14 cellular contexts compared by ENCODE assay signal in the genomic region with DNA sequence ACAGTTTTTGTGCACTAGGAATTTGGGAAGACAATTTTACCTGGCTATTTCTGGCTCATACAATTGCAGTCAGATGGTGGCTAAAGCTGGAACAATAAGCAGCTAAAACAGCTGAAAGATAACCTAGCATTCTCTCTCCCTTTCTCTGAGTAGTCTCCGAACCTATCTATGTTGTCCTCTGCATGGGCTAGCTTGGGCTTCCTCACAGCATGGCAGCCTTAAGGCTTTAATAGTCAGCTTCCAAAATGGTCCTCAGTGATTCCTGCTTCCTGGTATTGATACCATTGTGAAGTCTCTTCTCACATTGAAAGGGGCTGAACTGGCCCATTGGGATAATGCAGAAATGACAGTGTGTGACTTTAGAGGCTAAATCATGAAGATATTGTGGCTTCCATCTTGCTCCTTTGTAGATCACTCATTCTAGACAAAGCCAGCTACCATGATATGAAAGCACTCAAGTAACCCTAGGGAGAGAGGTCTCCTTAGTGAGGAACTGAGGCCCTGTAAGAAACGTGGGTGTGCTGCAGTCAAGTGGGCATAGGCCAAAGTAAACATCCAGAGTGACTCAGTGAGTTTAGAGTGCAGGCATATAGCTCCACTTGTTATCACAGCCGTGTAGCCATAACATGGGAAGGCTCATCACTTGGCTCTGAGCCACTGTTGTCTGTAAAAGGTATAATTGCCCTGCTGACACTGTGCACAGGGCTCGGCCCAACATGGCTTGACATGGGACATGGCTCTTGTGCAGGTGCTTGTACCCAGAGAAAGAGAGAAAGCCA. TPM values are rescaled to one million over a fixed set of nuclear protein-coding genes. Genes with fewer than 3 reads are reported as not detected.
DNase-seq lines count a peak whose midpoint lies in the region; TF ChIP-seq lines count a peak whose summit lies in the region.
"Had no signal": no experiment of that assay in that cellular context is flagged by ENCODE, and none has a peak within 500 bp of the region (broad histone marks: within the 10 kb centered on the region; RNA-seq: fewer than 3 reads in every experiment).

No MANE protein-coding gene starts in this region.

- peak overlapping the region; percentile 10; the same call in 1 of the 2 replicates for H3K27ac ChIP-seq in RWPE1
- H3K27ac ChIP-seq: cardiac muscle cell, WERI-Rb-1 had no signal

- TF ChIP-seq CTCF in RWPE1 (conservative IDR thresholded peaks at IDR 0.05; ENCODE audit: low read depth) = no peak
- no peak for TF ChIP-seq CTCF in fibroblast of villous mesenchyme (IDR thresholded peaks at IDR 0.05; ENCODE audit: insufficient read depth, low read depth, low read length)

- POLR2A ChIA-PET in RWPE1 (lab: Yijun Ruan, JAX; ENCODE audit: low non-redundant PET) = no interaction called here

- CTCF ChIA-PET in RWPE1 (lab: Yijun Ruan, JAX) = interaction anchor here (0.6 to 0.7 kb wide), 3 partner anchors 20 to 255 kb away, joined by 3 to 5 read pairs (median 3); no protein-coding TSS in a partner anchor

- no peak overlapping the region for H3K4me3 ChIP-seq in fibroblast of villous mesenchyme (ENCODE audit: low read depth, low read length)
- H3K4me3 ChIP-seq: cardiac muscle cell had no signal

- DNase-seq in Daoy (ENCODE audit: low read depth) (peak; percentile 60), RWPE1 (ENCODE audit: low spot score) (no peak), fibroblast of villous mesenchyme (ENCODE audit: low read depth) (peak; percentile 34), NCI-H82 treated with DMSO at 0.1 percent for 48 hours (lab: John Stamatoyannopoulos, UW; ENCODE audit: unreplicated experiment) (no peak), T-helper 1 cell (no peak)
- DNase-seq in stimulated activated CD4-positive, alpha-beta T cell treated with anti-CD3 and anti-CD28 coated beads, Interleukin-15, amount 100 ng/mL, for 24 hours = no peak
- DNase-seq: activated naive CD4-positive, alpha-beta T cell; endodermal cell; H9; left cardiac atrium; NCI-H1417; NCI-H510A; WERI-Rb-1 had no signal

RNA-seq across cellular contexts. Expression of a gene that starts 5.5 kb away (rescaled TPM):
- 58.1 and 77.1 TPM in 2 replicates for total RNA-seq in Daoy (2014; rRNA removed; shearing (Covaris generic))
- 68.2 and 76.0 TPM in 2 replicates for total RNA-seq in fibroblast of villous mesenchyme

RNA-seq across cellular contexts. Expression of a gene that starts 8.1 kb away (rescaled TPM):
- 18.1 and 21.3 TPM in 2 replicates for total RNA-seq in Daoy (2014; rRNA removed; shearing (Covaris generic))
- 28.1 and 34.1 TPM in 2 replicates for total RNA-seq in fibroblast of villous mesenchyme

RNA-seq across cellular contexts. Expression of a gene that starts 11.3 kb away (rescaled TPM):
- 0.39 and 1.2 TPM in 2 replicates for total RNA-seq in Daoy (2014; rRNA removed; shearing (Covaris generic))
- 1.7 and 1.9 TPM in 2 replicates for total RNA-seq in fibroblast of villous mesenchyme

RNA-seq across cellular contexts. Expression of a gene that starts 17.4 kb away (rescaled TPM):
- total RNA-seq in Daoy (2014; rRNA removed; shearing (Covaris generic)) = 39.9 and 44.6 TPM in 2 replicates
- total RNA-seq in fibroblast of villous mesenchyme = 23.8 and 24.6 TPM in 2 replicates

RNA-seq across cellular contexts. Expression of a gene that starts 25.8 kb away (rescaled TPM):
- total RNA-seq in Daoy (2014; rRNA removed; shearing (Covaris generic)) = 6.0 and 6.3 TPM in 2 replicates
- 13.4 and 15.8 TPM in 2 replicates for total RNA-seq in fibroblast of villous mesenchyme

Comparison
In these comparisons a context has a peak if more than half of its experiments do, and no peak if none do; other contexts are left out.
1. DNase-seq: peak in Daoy (single experiment) and fibroblast of villous mesenchyme (single experiment); none in RWPE1 (single experiment), NCI-H82 treated with DMSO at 0.1 percent for 48 hours (single experiment), stimulated activated CD4-positive, alpha-beta T cell treated with anti-CD3 and anti-CD28 coated beads, Interleukin-15, amount 100 ng/mL, for 24 hours (single experiment) and T-helper 1 cell (0 of 5).